ENCODE assay signal across 31 cellular contexts in genomic region chr18:79007440-79007839, GRCh38. TPM values are rescaled to one million over a fixed set of nuclear protein-coding genes. Genes with fewer than 3 reads are reported as not detected.
"Had no signal": no experiment of that assay in that cellular context is flagged by ENCODE, and none has a peak within 500 bp of the region (broad histone marks: within the 10 kb centered on the region; RNA-seq: fewer than 3 reads in every experiment).

No MANE protein-coding gene starts in this region.

- H3K36me3 ChIP-seq: ovary, spleen, thoracic aorta, thyroid gland, tibial nerve, upper lobe of left lung, vagina had no signal

- FAIRE-seq: urothelium cell line had no signal

- H3K27ac Mint-ChIP-seq: naive thymus-derived CD4-positive, alpha-beta T cell; natural killer cell; nephron; progenitor cell of endocrine pancreas; stimulated activated memory B cell treated with anti-CD40 and anti-IgM and Interleukin-4, amounts not matched to agents 10 μg/mL and 1 μg/mL and 100 μg/mL, for 72 hours; stimulated activated naive CD8-positive, alpha-beta T cell treated with anti-CD3 and anti-CD28 coated beads, Interleukin-15, amount 100 ng/mL, for 72 hours had no signal

- H3K9me3 Mint-ChIP-seq: naive thymus-derived CD4-positive, alpha-beta T cell; natural killer cell; stimulated activated memory B cell treated with anti-CD40 and anti-IgM and Interleukin-4, amounts not matched to agents 10 μg/mL and 1 μg/mL and 100 μg/mL, for 72 hours; stimulated activated naive CD8-positive, alpha-beta T cell treated with anti-CD3 and anti-CD28 coated beads, Interleukin-15, amount 100 ng/mL, for 72 hours had no signal

- H3K27me3 Mint-ChIP-seq: progenitor cell of endocrine pancreas had no signal

- H3K4me1 ChIP-seq: parathyroid adenoma, psoas muscle, spleen, thyroid gland, tibial nerve, upper lobe of left lung, vagina had no signal

- H3K36me3 Mint-ChIP-seq: naive thymus-derived CD4-positive, alpha-beta T cell; natural killer cell; stimulated activated memory B cell treated with anti-CD40 and anti-IgM and Interleukin-4, amounts not matched to agents 10 μg/mL and 1 μg/mL and 100 μg/mL, for 72 hours had no signal

- H3K27me3 ChIP-seq: ovary, thyroid gland, tibial nerve, upper lobe of left lung, vagina had no signal

- H3K4me3 ChIP-seq: ovary, psoas muscle, skin epidermis, smooth muscle cell, spleen, thoracic aorta, thyroid gland, tibial nerve, upper lobe of left lung, vagina had no signal

- ATAC-seq: naive thymus-derived CD4-positive, alpha-beta T cell; natural killer cell; psoas muscle; right cardiac atrium; sciatic nerve; stimulated activated naive CD8-positive, alpha-beta T cell treated with anti-CD3 and anti-CD28 coated beads, Interleukin-15, amount 100 ng/mL, for 72 hours; stimulated activated naive CD8-positive, alpha-beta T cell treated with anti-CD3 and anti-CD28 coated beads, Interleukin-15, Interleukin-2, amounts not matched to agents 100 U/mL and 50 U/mL, for 24 hours had no signal

- H3K4me2 ChIP-seq: smooth muscle cell had no signal

- DNase-seq: naive thymus-derived CD4-positive, alpha-beta T cell; natural killer cell; occipital lobe; ovary; psoas muscle; right cardiac atrium; spleen; stimulated activated CD4-positive, alpha-beta T cell treated with anti-CD3 and anti-CD28 coated beads, Interleukin-12 subunit alpha, Interleukin-12 subunit beta, amount 100 ng/mL, for 4 hours; stimulated activated CD4-positive, alpha-beta T cell treated with anti-CD3 and anti-CD28 coated beads, Interleukin-1b, Interleukin-23, amount 100 ng/mL, for 48 hours; stimulated activated CD4-positive, alpha-beta T cell treated with anti-CD3 and anti-CD28 coated beads, Interleukin-4, amount 100 ng/mL, for 1 hour; stimulated activated CD4-positive, alpha-beta T cell treated with anti-CD3 and anti-CD28 coated beads, Interleukin-4, amount 100 ng/mL, for 4 hours; stimulated activated CD8-positive, alpha-beta memory T cell treated with anti-CD3 and anti-CD28 coated beads, Interleukin-4, amount 100 ng/mL, for 48 hours; stimulated activated naive CD4-positive, alpha-beta T cell; stimulated activated naive CD8-positive, alpha-beta T cell treated with anti-CD3 and anti-CD28 coated beads, Interleukin-15, amount 100 ng/mL, for 72 hours; stimulated activated naive CD8-positive, alpha-beta T cell treated with anti-CD3 and anti-CD28 coated beads, Interleukin-15, Interleukin-2, amounts not matched to agents 100 U/mL and 50 U/mL, for 24 hours; thyroid gland; trophoblast cell; upper lobe of left lung had no signal

- H3K79me2 ChIP-seq: parathyroid adenoma had no signal

- H3K9ac ChIP-seq: parathyroid adenoma had no signal

- H3K27ac ChIP-seq: ovary, parathyroid adenoma, psoas muscle, skin epidermis, spleen, thoracic aorta, thyroid gland, tibial nerve, upper lobe of left lung, vagina had no signal

- H2AFZ ChIP-seq: parathyroid adenoma had no signal

- H3K4me3 Mint-ChIP-seq: naive thymus-derived CD4-positive, alpha-beta T cell; natural killer cell; nephron; stimulated activated memory B cell treated with anti-CD40 and anti-IgM and Interleukin-4, amounts not matched to agents 10 μg/mL and 1 μg/mL and 100 μg/mL, for 72 hours; stimulated activated naive CD8-positive, alpha-beta T cell treated with anti-CD3 and anti-CD28 coated beads, Interleukin-15, amount 100 ng/mL, for 72 hours had no signal

- H3K9me3 ChIP-seq: ovary, psoas muscle, thoracic aorta, thyroid gland, upper lobe of left lung, vagina had no signal

- H3K4me1 Mint-ChIP-seq: naive thymus-derived CD4-positive, alpha-beta T cell; nephron; stimulated activated memory B cell treated with anti-CD40 and anti-IgM and Interleukin-4, amounts not matched to agents 10 μg/mL and 1 μg/mL and 100 μg/mL, for 72 hours; stimulated activated naive CD8-positive, alpha-beta T cell treated with anti-CD3 and anti-CD28 coated beads, Interleukin-15, amount 100 ng/mL, for 72 hours had no signal

RNA-seq across cellular contexts. Expression of gene SALL3, which starts 27.8 kb away (rescaled TPM):
- total RNA-seq: naive thymus-derived CD4-positive, alpha-beta T cell; natural killer cell; osteoblast; spleen; subcutaneous adipose tissue; thoracic aorta; tibial nerve had no signal
- polyA plus RNA-seq: naive thymus-derived CD4-positive, alpha-beta T cell; spleen had no signal
